Comparison of ENCODE assay signal across 24 cellular contexts in the genomic region with DNA sequence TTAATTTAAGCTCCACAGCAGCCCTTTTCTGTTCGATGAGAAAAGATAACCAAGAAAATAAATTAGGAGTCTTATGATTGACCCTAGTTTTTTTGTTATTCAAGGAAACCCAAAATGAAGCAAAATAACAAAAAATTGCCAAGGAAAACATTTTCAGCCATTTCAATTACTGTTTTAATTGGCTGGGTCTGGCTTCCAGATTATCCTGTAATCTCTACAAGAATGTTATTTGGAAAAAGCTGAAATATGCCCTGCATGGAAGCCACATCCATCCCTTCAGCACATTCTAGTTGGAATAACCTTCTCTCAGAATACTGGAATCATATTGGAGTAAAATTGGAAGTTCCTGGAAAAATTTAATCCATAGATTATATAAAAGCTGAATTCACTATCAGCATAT.
DNase-seq lines count a peak whose midpoint lies in the region; ATAC-seq, FAIRE-seq and TF ChIP-seq lines count a peak whose summit lies in the region.
"Had no signal": no experiment of that assay in that cellular context is flagged by ENCODE, and none has a peak within 500 bp of the region (broad histone marks: within the 10 kb centered on the region; RNA-seq: fewer than 3 reads in every experiment).

No MANE protein-coding gene starts in this region.

- H3K9me3 ChIP-seq in adipocyte (ENCODE audit: control insufficient read depth, low read length) (no peaks in the 10 kb centered on the region), endothelial cell of umbilical vein (replicated peaks; ENCODE audit: control insufficient read depth, insufficient read depth, low read length) (no peaks in the 10 kb centered on the region), thoracic aorta (no peaks in the 10 kb centered on the region)

- H4K20me1 ChIP-seq in endothelial cell of umbilical vein (replicated peaks; ENCODE audit: control insufficient read depth, extremely low read depth, insufficient read depth, low read length): no peaks in the 10 kb centered on the region
- H4K20me1 ChIP-seq: BLaER1 treated with 17β-estradiol and CSF1 and Interleukin-3, amounts not matched to agents 10 nM and 100 nM had no signal

- ATAC-seq in thoracic aorta (ENCODE audit: insufficient number of reproducible peaks, low FRiP score, low read depth): no peak
- ATAC-seq in GM18519 (IDR thresholded peaks at IDR 0.05; ENCODE audit: low FRiP score, unreplicated experiment): no peak
- ATAC-seq in HG03342 (IDR thresholded peaks at IDR 0.05; ENCODE audit: unreplicated experiment): no peak
- ATAC-seq: GM12878 had no signal

- no peak overlapping the region for H3K4me2 ChIP-seq in endothelial cell of umbilical vein (ENCODE audit: insufficient read depth, low read length)
- H3K4me2 ChIP-seq: BLaER1 treated with 17β-estradiol and CSF1 and Interleukin-3, amounts not matched to agents 10 nM and 100 nM had no signal

- DNase-seq in EH (ENCODE audit: low read depth) (peak; percentile 74), adipocyte (ENCODE audit: low read depth) (peak; percentile 40), endothelial cell of umbilical vein (ENCODE audit: low read depth, low spot score) (peak; percentile 50), thoracic aorta (ENCODE audit: low spot score) (no peak)
- no peak for DNase-seq in activated naive CD4-positive, alpha-beta T cell (lab: John Stamatoyannopoulos, UW)
- DNase-seq: AML-193; CD4-positive, alpha-beta T cell; DMS53; Karpas-422; NCI-H1092 treated with DMSO at 0.1 percent for 48 hours; NCI-H1436; NCI-H187 treated with DMSO at 0.1 percent for 48 hours; NCI-H2107; NCI-H524 treated with DMSO at 0.1 percent for 48 hours; NCI-H774 had no signal

- no peak overlapping the region for H2AFZ ChIP-seq in endothelial cell of umbilical vein (ENCODE audit: low read depth, low read length)

- H3K4me1 ChIP-seq in adipocyte (ENCODE audit: control insufficient read depth, insufficient read depth, low read length) (peaks cover 6% of the 10 kb centered on the region), endothelial cell of umbilical vein (ENCODE audit: control insufficient read depth, extremely low read depth, insufficient read depth, low read length) (peaks cover 27% of the 10 kb centered on the region), thoracic aorta (ENCODE audit: control insufficient read depth in 1 of 2, low read depth in 2 of 2) (peaks cover 2 to 40% of the 10 kb centered on the region in 2 donors)

- no peaks in the 10 kb centered on the region for H3K9me1 ChIP-seq in endothelial cell of umbilical vein (replicated peaks; ENCODE audit: control insufficient read depth, extremely low read depth, insufficient read depth, low read length)

- CTCF ChIA-PET in endothelial cell of umbilical vein (lab: Charles Lee): interaction anchor here (0.9 to 1.5 kb wide), 6 partner anchors 12 to 191 kb away, joined by 3 to 4 read pairs (median 3); a partner anchor contains a TSS

- no peak for TF ChIP-seq POLR2A in endothelial cell of umbilical vein (IDR thresholded peaks at IDR 0.05; ENCODE audit: low read depth, low read length)

- no peak overlapping the region for H3K4me3 ChIP-seq in adipocyte (ENCODE audit: low read length)
- H3K4me3 ChIP-seq in endothelial cell of umbilical vein (replicated peaks in 1 of 3; ENCODE audit: insufficient read depth in 1 of 3, low read depth in 1 of 3, low read length in 3 of 3): no peak overlapping the region
- peak overlapping the region; percentile 33 for H3K4me3 ChIP-seq in thoracic aorta
- H3K4me3 ChIP-seq: BLaER1 treated with 17β-estradiol and CSF1 and Interleukin-3, amounts not matched to agents 10 nM and 100 nM; GM12878 had no signal

- POLR2A ChIA-PET in endothelial cell of umbilical vein (lab: Charles Lee): interaction anchor here (1.6 kb wide), 1 partner anchor 191 kb away, joined by 5 read pairs; a partner anchor contains a TSS

- intact Hi-C loops in endothelial cell of umbilical vein (cut with micrococcal nuclease): no loop called here

- H3K79me2 ChIP-seq in endothelial cell of umbilical vein (ENCODE audit: control insufficient read depth, insufficient read depth, low read length): peaks cover 80% of the 10 kb centered on the region

- FAIRE-seq in endothelial cell of umbilical vein (lab: Jason Lieb, UNC): no peak
- FAIRE-seq: A204.1, D721Med, G401.6, GM12878, GM19239 had no signal

- no peak overlapping the region for H3K27ac ChIP-seq in endothelial cell of umbilical vein (ENCODE audit: insufficient read depth, low read depth, low read length)
- H3K27ac ChIP-seq in thoracic aorta: peak overlapping the region; percentile 38 to 62
- H3K27ac ChIP-seq: BLaER1 treated with 17β-estradiol and CSF1 and Interleukin-3, amounts not matched to agents 10 nM and 100 nM; HL-60 had no signal

- BruUV-seq in endothelial cell of umbilical vein (replicated peaks; lab: Mats Ljungman, UMichigan): no TSS peak

- H3K36me3 ChIP-seq in adipocyte (ENCODE audit: control insufficient read depth, insufficient read depth, low read length, severe bottlenecking): no peaks in the 10 kb centered on the region
- H3K36me3 ChIP-seq in endothelial cell of umbilical vein (ENCODE audit: control insufficient read depth in 2 of 2, extremely low read depth in 1 of 2, insufficient read depth in 2 of 2, low read length in 2 of 2): peaks cover 8% of the 10 kb centered on the region in 2 experiments
- no peaks in the 10 kb centered on the region for H3K36me3 ChIP-seq in thoracic aorta

- TF ChIP-seq CTCF in endothelial cell of umbilical vein (IDR thresholded peaks at IDR 0.05; ENCODE audit: extremely low read depth in 1 of 2, insufficient read depth in 1 of 2, low read depth in 1 of 2, low read length in 2 of 2): no peak
- TF ChIP-seq CTCF in thoracic aorta (IDR thresholded peaks at IDR 0.05): no peak

- H3K27me3 ChIP-seq in adipocyte (replicated peaks; ENCODE audit: control insufficient read depth, insufficient read depth, low read length): no peaks in the 10 kb centered on the region
- no peaks in the 10 kb centered on the region for H3K27me3 ChIP-seq in endothelial cell of umbilical vein (ENCODE audit: control insufficient read depth in 2 of 2, insufficient read depth in 2 of 2, low read length in 2 of 2)
- H3K27me3 ChIP-seq in thoracic aorta (replicated peaks; ENCODE audit: insufficient read depth): no peaks in the 10 kb centered on the region
- H3K27me3 ChIP-seq: BLaER1 treated with 17β-estradiol and CSF1 and Interleukin-3, amounts not matched to agents 10 nM and 100 nM had no signal

- H3K9ac ChIP-seq in adipocyte (ENCODE audit: low read length) (no peak overlapping the region), endothelial cell of umbilical vein (replicated peaks; ENCODE audit: extremely low read depth, insufficient read depth, low read length) (no peak overlapping the region)
- H3K9ac ChIP-seq: BLaER1 treated with 17β-estradiol and CSF1 and Interleukin-3, amounts not matched to agents 10 nM and 100 nM had no signal

- dilution Hi-C loops in endothelial cell of umbilical vein (cut with MboI; ENCODE audit: extremely low pct_ligation_motif_present, low sequenced_read_pairs): no loop called here

TF ChIP-seq in endothelial cell of umbilical vein, 7 proteins besides CTCF, POLR2A, EP300 and RAD21:
- TF ChIP-seq GATA2 (IDR thresholded peaks at IDR 0.05; ENCODE audit: insufficient read depth, insufficient read length, low read depth, low read length): no peak
- TF ChIP-seq JUN (IDR thresholded peaks at IDR 0.05; ENCODE audit: borderline replicate concordance, insufficient read depth, insufficient read length, low read depth): no peak
- TF ChIP-seq MYC (IDR thresholded peaks at IDR 0.05; ENCODE audit: low read depth, low read length): no peak
- TF ChIP-seq FOS (IDR thresholded peaks at IDR 0.05; ENCODE audit: borderline replicate concordance, insufficient read depth, low read length): no peak
- TF ChIP-seq EZH2 (IDR thresholded peaks at IDR 0.05; ENCODE audit: borderline replicate concordance, low read depth, low read length, severe bottlenecking): no peak
- TF ChIP-seq, protein P1, sequence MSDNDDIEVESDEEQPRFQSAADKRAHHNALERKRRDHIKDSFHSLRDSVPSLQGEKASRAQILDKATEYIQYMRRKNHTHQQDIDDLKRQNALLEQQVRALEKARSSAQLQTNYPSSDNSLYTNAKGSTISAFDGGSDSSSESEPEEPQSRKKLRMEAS (IDR thresholded peaks at IDR 0.05; ENCODE audit: insufficient read depth, insufficient read length): no peak
- TF ChIP-seq POLR2AphosphoS5 (IDR thresholded peaks at IDR 0.05; ENCODE audit: insufficient read depth, low read depth, low read length): no peak

Comparison
In these comparisons a context has a peak if more than half of its experiments do, and no peak if none do; other contexts are left out.
1. DNase-seq: peak in EH (single experiment), adipocyte (single experiment) and endothelial cell of umbilical vein (single experiment); none in thoracic aorta (single experiment) and activated naive CD4-positive, alpha-beta T cell (0 of 4).